ENCODE assay signal across 9 cellular contexts in the genomic region with DNA sequence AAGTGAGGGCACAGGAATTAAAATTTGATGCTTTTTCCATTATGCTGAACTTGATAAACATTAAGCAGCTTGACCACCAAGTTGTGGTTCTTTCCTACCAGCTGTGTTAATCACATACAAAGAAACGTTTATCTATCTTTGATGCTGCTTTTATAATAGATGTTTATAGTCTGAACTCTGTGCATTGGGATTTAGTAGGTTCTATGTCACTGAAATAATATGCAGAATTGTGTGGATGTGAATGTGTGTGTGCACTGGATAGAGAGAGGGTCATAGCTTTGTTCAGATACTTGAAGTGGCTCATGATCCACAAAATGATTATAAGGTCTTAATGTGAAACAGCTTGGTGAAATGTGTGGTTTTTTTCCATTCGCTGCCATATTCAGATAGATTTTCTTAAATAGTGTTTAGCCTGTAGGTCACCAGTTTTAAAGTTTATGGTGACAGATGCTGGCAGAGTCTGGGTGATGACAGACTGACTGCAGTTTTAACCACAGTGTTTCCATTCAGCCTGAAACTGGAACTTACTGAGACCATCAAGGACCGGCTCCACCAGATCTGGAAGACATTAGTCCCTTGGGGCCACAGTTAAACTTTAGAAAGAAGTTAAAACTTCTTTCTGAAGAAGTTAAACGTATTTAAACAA. TPM values are rescaled to one million over a fixed set of nuclear protein-coding genes. Genes with fewer than 3 reads are reported as not detected.
A peak's percentile ranks its signal among the peaks of the same experiment; 100 is the strongest.
DNase-seq lines count a peak whose midpoint lies in the region; ATAC-seq, FAIRE-seq and TF ChIP-seq lines count a peak whose summit lies in the region.
"Had no signal": no experiment of that assay in that cellular context is flagged by ENCODE, and none has a peak within 500 bp of the region (broad histone marks: within the 10 kb centered on the region; RNA-seq: fewer than 3 reads in every experiment).

No MANE protein-coding gene starts in this region.

- H3K27ac Mint-ChIP-seq in activated naive CD4-positive, alpha-beta T cell treated with anti-CD3 and anti-CD28 coated beads, Interleukin-2, amount 10 ng/mL, durations not matched to agents 7 days and 5 days, result peak overlapping the region; percentile 1
- H3K27ac Mint-ChIP-seq in activated T-helper 2 cell treated with anti-CD3 and anti-CD28 coated beads, Interferon-gamma antibody, Interleukin-2, Interleukin-4, amounts not matched to agents 10 μg/mL and 5 μg/mL and 100 μg/mL, durations not matched to agents 14 hours and 24 hours and 36 hours, result peak overlapping the region; percentile 66
- H3K27ac Mint-ChIP-seq in type B pancreatic cell, result peak overlapping the region; percentile 74

- intact Hi-C loops in activated T-helper 2 cell treated with anti-CD3 and anti-CD28 coated beads, Interferon-gamma antibody, Interleukin-2, Interleukin-4, amounts not matched to agents 10 μg/mL and 5 μg/mL and 100 μg/mL, durations not matched to agents 14 hours and 24 hours and 36 hours (cut with micrococcal nuclease), result no loop called here

- no peak overlapping the region for H3K27ac ChIP-seq in small intestine (ENCODE audit: low read depth in 1 of 2, low read length in 1 of 2)

- no peaks in the 10 kb centered on the region for H3K27me3 ChIP-seq in small intestine (ENCODE audit: control insufficient read depth in 2 of 2, insufficient read depth in 2 of 2, low read length in 2 of 2)

- peak; percentile 75 for ATAC-seq in HG03045 (IDR thresholded peaks at IDR 0.05; ENCODE audit: unreplicated experiment)

- H3K4me1 Mint-ChIP-seq in activated naive CD4-positive, alpha-beta T cell treated with anti-CD3 and anti-CD28 coated beads, Interleukin-2, amount 10 ng/mL, durations not matched to agents 7 days and 5 days, result peaks cover 17% of the 10 kb centered on the region
- peaks cover 34% of the 10 kb centered on the region for H3K4me1 Mint-ChIP-seq in activated T-helper 2 cell treated with anti-CD3 and anti-CD28 coated beads, Interferon-gamma antibody, Interleukin-2, Interleukin-4, amounts not matched to agents 10 μg/mL and 5 μg/mL and 100 μg/mL, durations not matched to agents 14 hours and 24 hours and 36 hours (ENCODE audit: low read depth)
- peaks cover 42% of the 10 kb centered on the region for H3K4me1 Mint-ChIP-seq in type B pancreatic cell (ENCODE audit: unreplicated experiment)

- WGBS in small intestine, 3 donors, result 56 to 68% (median 57%) methylated on average over 4 of the region's 4 CpGs

- H3K27me3 Mint-ChIP-seq in activated naive CD4-positive, alpha-beta T cell treated with anti-CD3 and anti-CD28 coated beads, Interleukin-2, amount 10 ng/mL, durations not matched to agents 7 days and 5 days, result no peaks in the 10 kb centered on the region
- H3K27me3 Mint-ChIP-seq in activated T-helper 2 cell treated with anti-CD3 and anti-CD28 coated beads, Interferon-gamma antibody, Interleukin-2, Interleukin-4, amounts not matched to agents 10 μg/mL and 5 μg/mL and 100 μg/mL, durations not matched to agents 14 hours and 24 hours and 36 hours (ENCODE audit: low read depth), result no peaks in the 10 kb centered on the region
- H3K27me3 Mint-ChIP-seq in type B pancreatic cell, result no peaks in the 10 kb centered on the region
- H3K27me3 Mint-ChIP-seq: activated naive CD8-positive, alpha-beta T cell treated with anti-CD3 and anti-CD28 coated beads, Interleukin-2, amount 10 ng/mL, durations not matched to agents 7 days and 5 days had no signal

- no peaks in the 10 kb centered on the region for H3K9me3 ChIP-seq in small intestine (ENCODE audit: control insufficient read depth, low read depth)

- CTCF ChIA-PET in activated naive CD4-positive, alpha-beta T cell treated with anti-CD3 and anti-CD28 coated beads, Interleukin-2, amount 10 ng/mL, durations not matched to agents 7 days and 5 days (lab: Charles Lee), result interaction anchor here (0.6 kb wide), 1 partner anchor 16 kb away, joined by 4 read pairs; no protein-coding TSS in a partner anchor

- H3K36me3 ChIP-seq in small intestine (ENCODE audit: control insufficient read depth in 2 of 2, insufficient read depth in 2 of 2, low read length in 2 of 2), result peaks cover 4 to 5% of the 10 kb centered on the region in 2 donors

- TF ChIP-seq CTCF in type B pancreatic cell (conservative IDR thresholded peaks at IDR 0.05), result no peak

- H3K4me3 ChIP-seq in small intestine (ENCODE audit: low read depth in 1 of 2, low read length in 2 of 2), result no peak overlapping the region

- no peak overlapping the region for H3K4me3 Mint-ChIP-seq in activated naive CD4-positive, alpha-beta T cell treated with anti-CD3 and anti-CD28 coated beads, Interleukin-2, amount 10 ng/mL, durations not matched to agents 7 days and 5 days
- H3K4me3 Mint-ChIP-seq in activated T-helper 2 cell treated with anti-CD3 and anti-CD28 coated beads, Interferon-gamma antibody, Interleukin-2, Interleukin-4, amounts not matched to agents 10 μg/mL and 5 μg/mL and 100 μg/mL, durations not matched to agents 14 hours and 24 hours and 36 hours (ENCODE audit: low read depth), result no peak overlapping the region
- H3K4me3 Mint-ChIP-seq in type B pancreatic cell, result peak overlapping the region; percentile 14
- H3K4me3 Mint-ChIP-seq: activated naive CD8-positive, alpha-beta T cell treated with anti-CD3 and anti-CD28 coated beads, Interleukin-2, amount 10 ng/mL, durations not matched to agents 7 days and 5 days had no signal

- H3K9me3 Mint-ChIP-seq in activated naive CD4-positive, alpha-beta T cell treated with anti-CD3 and anti-CD28 coated beads, Interleukin-2, amount 10 ng/mL, durations not matched to agents 7 days and 5 days, result no peaks in the 10 kb centered on the region
- no peaks in the 10 kb centered on the region for H3K9me3 Mint-ChIP-seq in activated T-helper 2 cell treated with anti-CD3 and anti-CD28 coated beads, Interferon-gamma antibody, Interleukin-2, Interleukin-4, amounts not matched to agents 10 μg/mL and 5 μg/mL and 100 μg/mL, durations not matched to agents 14 hours and 24 hours and 36 hours
- H3K9me3 Mint-ChIP-seq in type B pancreatic cell, result no peaks in the 10 kb centered on the region
- H3K9me3 Mint-ChIP-seq: activated naive CD8-positive, alpha-beta T cell treated with anti-CD3 and anti-CD28 coated beads, Interleukin-2, amount 10 ng/mL, durations not matched to agents 7 days and 5 days had no signal

- DNase-seq in activated naive CD4-positive, alpha-beta T cell treated with anti-CD3 and anti-CD28 coated beads, Interleukin-2, amount 10 ng/mL, durations not matched to agents 7 days and 5 days, result no peak
- no peak for DNase-seq in activated naive CD4-positive, alpha-beta T cell treated with anti-CD3 and anti-CD28 coated beads, Interleukin-2, amount 50 U/mL, for 16 hours
- DNase-seq in activated T-helper 2 cell treated with anti-CD3 and anti-CD28 coated beads, Interferon-gamma antibody, Interleukin-2, Interleukin-4, amounts not matched to agents 10 μg/mL and 5 μg/mL and 100 μg/mL, durations not matched to agents 14 hours and 24 hours and 36 hours (ENCODE audit: low spot score), result no peak
- DNase-seq in type B pancreatic cell (ENCODE audit: extremely low spot score, unreplicated experiment) (no peak), small intestine (no peak), NCI-H128 (lab: John Stamatoyannopoulos, UW; ENCODE audit: unreplicated experiment) (no peak), NCI-H1417 (lab: John Stamatoyannopoulos, UW) (no peak)
- DNase-seq: activated naive CD8-positive, alpha-beta T cell treated with anti-CD3 and anti-CD28 coated beads, Interleukin-2, amount 10 ng/mL, durations not matched to agents 7 days and 5 days had no signal

- peaks cover 43% of the 10 kb centered on the region for H3K36me3 Mint-ChIP-seq in activated naive CD4-positive, alpha-beta T cell treated with anti-CD3 and anti-CD28 coated beads, Interleukin-2, amount 10 ng/mL, durations not matched to agents 7 days and 5 days
- peaks cover 53% of the 10 kb centered on the region for H3K36me3 Mint-ChIP-seq in activated T-helper 2 cell treated with anti-CD3 and anti-CD28 coated beads, Interferon-gamma antibody, Interleukin-2, Interleukin-4, amounts not matched to agents 10 μg/mL and 5 μg/mL and 100 μg/mL, durations not matched to agents 14 hours and 24 hours and 36 hours (ENCODE audit: low read depth)
- peaks cover 38% of the 10 kb centered on the region for H3K36me3 Mint-ChIP-seq in type B pancreatic cell

- H3K4me1 ChIP-seq in small intestine (ENCODE audit: control insufficient read depth in 2 of 2, insufficient read depth in 1 of 2, low read depth in 1 of 2, low read length in 1 of 2), result peaks cover under 1 to 2% of the 10 kb centered on the region in 2 donors

- no peak for FAIRE-seq in small intestine (lab: Jason Lieb, UNC)

RNA-seq across cellular contexts. Expression of gene DDI2, which starts 10.2 kb away (rescaled TPM):
- total RNA-seq in activated T-helper 2 cell treated with anti-CD3 and anti-CD28 coated beads, Interferon-gamma antibody, Interleukin-2, Interleukin-4, amounts not matched to agents 10 μg/mL and 5 μg/mL and 100 μg/mL, durations not matched to agents 14 hours and 24 hours and 36 hours, result 46.4 and 47.7 TPM in 2 replicates
- 38.7 and 53.9 TPM in 2 replicates for total RNA-seq in type B pancreatic cell (ENCODE audit: low replicate concordance)
- polyA plus RNA-seq in small intestine, result 10 to 100 TPM in 1 of 3 donors, 1 to 10 TPM in 2; 4.3 to 10.5 (median 8.9) TPM

RNA-seq across cellular contexts. Expression of gene AGMAT, which starts 42.6 kb away (rescaled TPM):
- 30.1 and 32.5 TPM in 2 replicates for total RNA-seq in activated T-helper 2 cell treated with anti-CD3 and anti-CD28 coated beads, Interferon-gamma antibody, Interleukin-2, Interleukin-4, amounts not matched to agents 10 μg/mL and 5 μg/mL and 100 μg/mL, durations not matched to agents 14 hours and 24 hours and 36 hours
- 5.4 and 7.2 TPM in 2 replicates for total RNA-seq in type B pancreatic cell (ENCODE audit: low replicate concordance)
- polyA plus RNA-seq in small intestine, result 10 to 100 TPM; 18.9 to 32.2 (median 22.1) TPM

RNA-seq across cellular contexts. Expression of gene PLEKHM2, which starts 56.7 kb away (rescaled TPM):
- total RNA-seq in activated T-helper 2 cell treated with anti-CD3 and anti-CD28 coated beads, Interferon-gamma antibody, Interleukin-2, Interleukin-4, amounts not matched to agents 10 μg/mL and 5 μg/mL and 100 μg/mL, durations not matched to agents 14 hours and 24 hours and 36 hours, result 55.9 and 61.6 TPM in 2 replicates
- 54.9 and 57.5 TPM in 2 replicates for total RNA-seq in type B pancreatic cell (ENCODE audit: low replicate concordance)
- 10 to 100 TPM; 18.6 to 29.0 (median 23.2) TPM for polyA plus RNA-seq in small intestine

Comparison
In these comparisons a context has a peak if more than half of its experiments do, and no peak if none do; other contexts are left out.
1. H3K27ac Mint-ChIP-seq: peak in every context shown above with its lines; median percentile 74 in type B pancreatic cell; 66 in activated T-helper 2 cell treated with anti-CD3 and anti-CD28 coated beads, Interferon-gamma antibody, Interleukin-2, Interleukin-4, amounts not matched to agents 10 μg/mL and 5 μg/mL and 100 μg/mL, durations not matched to agents 14 hours and 24 hours and 36 hours; 1 in activated naive CD4-positive, alpha-beta T cell treated with anti-CD3 and anti-CD28 coated beads, Interleukin-2, amount 10 ng/mL, durations not matched to agents 7 days and 5 days.